Comparison of ENCODE assay signal across 8 cellular contexts in the genomic region with DNA sequence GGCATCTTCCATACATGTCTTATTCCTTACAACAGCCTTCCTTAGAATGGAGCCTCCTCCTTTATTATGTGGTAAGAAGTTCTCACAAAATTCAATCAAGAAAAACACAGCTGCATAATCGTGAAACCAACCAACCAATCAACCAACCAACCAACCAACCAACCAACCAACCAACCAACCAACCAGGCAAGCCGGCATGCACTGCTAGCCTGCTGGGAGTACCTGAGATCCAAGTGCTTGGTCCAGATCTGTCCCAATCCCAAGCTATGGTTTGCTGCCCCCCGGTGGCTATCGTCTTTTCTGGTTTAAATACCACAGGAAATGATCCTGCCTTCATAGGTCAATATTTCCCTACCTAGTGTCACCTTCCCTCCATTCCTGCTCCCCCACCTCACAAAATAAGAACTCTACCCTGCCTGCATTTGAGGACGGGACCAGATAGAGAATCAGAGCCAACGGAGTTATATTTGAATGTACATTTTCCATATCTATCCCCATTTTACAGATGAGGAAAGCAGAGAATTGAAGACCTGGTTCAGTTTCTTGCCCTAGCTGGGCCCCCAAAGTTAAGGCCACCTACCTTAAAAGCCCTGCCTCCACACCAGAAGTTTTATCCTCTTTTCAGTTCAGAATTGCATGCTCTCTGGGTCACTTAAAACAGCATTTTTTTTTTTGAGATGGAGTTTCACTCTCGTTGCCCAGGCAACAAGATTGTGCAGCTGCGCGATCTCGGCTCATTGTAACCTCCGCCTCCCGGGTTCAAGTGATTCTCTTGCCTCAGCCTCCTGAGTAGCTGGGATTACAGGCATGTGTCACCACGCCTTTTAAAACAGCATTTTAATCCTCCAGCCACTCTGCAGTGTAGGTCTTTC. TPM values are rescaled to one million over a fixed set of nuclear protein-coding genes. Genes with fewer than 3 reads are reported as not detected.
DNase-seq lines count a peak whose midpoint lies in the region; ATAC-seq and TF ChIP-seq lines count a peak whose summit lies in the region.

No MANE protein-coding gene starts in this region.

- H3K27me3 Mint-ChIP-seq in activated CD8-positive, alpha-beta T cell treated with anti-CD3 and anti-CD28 coated beads, Interleukin-2, amount 10 ng/mL, durations not matched to agents 7 days and 5 days (ENCODE audit: low read depth): no peaks in the 10 kb centered on the region

- peaks cover 23% of the 10 kb centered on the region for H3K4me1 Mint-ChIP-seq in activated CD8-positive, alpha-beta T cell treated with anti-CD3 and anti-CD28 coated beads, Interleukin-2, amount 10 ng/mL, durations not matched to agents 7 days and 5 days (ENCODE audit: low read depth)

- H3K9me3 Mint-ChIP-seq in activated CD8-positive, alpha-beta T cell treated with anti-CD3 and anti-CD28 coated beads, Interleukin-2, amount 10 ng/mL, durations not matched to agents 7 days and 5 days (ENCODE audit: insufficient read depth): no peaks in the 10 kb centered on the region

- TF ChIP-seq CTCF in GM13976 (IDR thresholded peaks at IDR 0.05; ENCODE audit: borderline replicate concordance, control extremely low read depth, extremely low read depth, insufficient read depth, missing control alignments) (peak; percentile 55), fibroblast of lung (conservative IDR thresholded peaks at IDR 0.05 in 1 of 2, IDR thresholded peaks at IDR 0.05 in 1 of 2; ENCODE audit: low read depth in 1 of 2, low read length in 2 of 2) (peak; percentile 59 to 65), omental fat pad (IDR thresholded peaks at IDR 0.05) (no peak)

- H3K4me2 ChIP-seq in fibroblast of lung (ENCODE audit: extremely low read depth, insufficient read depth, low read length): no peak overlapping the region

- ATAC-seq in activated CD8-positive, alpha-beta T cell treated with anti-CD3 and anti-CD28 coated beads, Interleukin-2, amount 10 ng/mL, durations not matched to agents 7 days and 5 days: no peak
- ATAC-seq in omental fat pad (ENCODE audit: low FRiP score) (no peak), GM18511 (IDR thresholded peaks at IDR 0.05; ENCODE audit: unreplicated experiment) (no peak), HG03095 (IDR thresholded peaks at IDR 0.05; ENCODE audit: unreplicated experiment) (no peak)

- POLR2A ChIA-PET in activated CD8-positive, alpha-beta T cell treated with anti-CD3 and anti-CD28 coated beads, Interleukin-2, amount 10 ng/mL, durations not matched to agents 7 days and 5 days (lab: Charles Lee): no interaction called here

- H3K27ac Mint-ChIP-seq in activated CD8-positive, alpha-beta T cell treated with anti-CD3 and anti-CD28 coated beads, Interleukin-2, amount 10 ng/mL, durations not matched to agents 7 days and 5 days: peak overlapping the region; percentile 48

- H3K36me3 ChIP-seq in fibroblast of lung (ENCODE audit: control insufficient read depth, insufficient read depth, low read length): no peaks in the 10 kb centered on the region

- no peak overlapping the region for H3K27ac ChIP-seq in fibroblast of lung (ENCODE audit: insufficient read depth, low read length)

- H3K36me3 Mint-ChIP-seq in activated CD8-positive, alpha-beta T cell treated with anti-CD3 and anti-CD28 coated beads, Interleukin-2, amount 10 ng/mL, durations not matched to agents 7 days and 5 days (ENCODE audit: low read depth): no peaks in the 10 kb centered on the region

- CTCF ChIA-PET in activated CD8-positive, alpha-beta T cell treated with anti-CD3 and anti-CD28 coated beads, Interleukin-2, amount 10 ng/mL, durations not matched to agents 7 days and 5 days (lab: Charles Lee): interaction anchor here (0.7 to 2.4 kb wide), 17 partner anchors 8 to 301 kb away, joined by 3 to 10 read pairs (median 4); no protein-coding TSS in a partner anchor

- H4K20me1 ChIP-seq in fibroblast of lung (ENCODE audit: control insufficient read depth, extremely low read depth, insufficient read depth, low read length): no peaks in the 10 kb centered on the region

- H3K27me3 ChIP-seq in fibroblast of lung (ENCODE audit: control insufficient read depth, insufficient read depth, low read length): no peaks in the 10 kb centered on the region

- no peak overlapping the region for H3K4me3 Mint-ChIP-seq in activated CD8-positive, alpha-beta T cell treated with anti-CD3 and anti-CD28 coated beads, Interleukin-2, amount 10 ng/mL, durations not matched to agents 7 days and 5 days

- no peak overlapping the region for H3K9ac ChIP-seq in fibroblast of lung (ENCODE audit: insufficient read depth, low read length)

- no peaks in the 10 kb centered on the region for H3K9me3 ChIP-seq in fibroblast of lung (ENCODE audit: control insufficient read depth, insufficient read depth, low read depth, low read length)

- H2AFZ ChIP-seq in fibroblast of lung (ENCODE audit: low read length): no peak overlapping the region

- DNase-seq in AG08395 (ENCODE audit: low spot score) (peak; percentile 86), GM13976 (ENCODE audit: low spot score) (peak; percentile 80), NCI-H446 (lab: John Stamatoyannopoulos, UW) (peak; percentile 34 to 72), fibroblast of lung (ENCODE audit: low read depth in 2 of 2) (peak; percentile 52 to 72), omental fat pad (ENCODE audit: low spot score) (peak; percentile 89)
- DNase-seq in activated CD8-positive, alpha-beta T cell treated with anti-CD3 and anti-CD28 coated beads, Interleukin-2, amount 10 ng/mL, durations not matched to agents 7 days and 5 days: peak; percentile 73

- H3K79me2 ChIP-seq in fibroblast of lung (ENCODE audit: control insufficient read depth, insufficient read depth, low read length): no peaks in the 10 kb centered on the region

- no peak overlapping the region for H3K4me3 ChIP-seq in fibroblast of lung (replicated peaks in 1 of 4; ENCODE audit: control extremely low read depth in 1 of 4, insufficient read depth in 1 of 4, low read depth in 3 of 4, low read length in 4 of 4)

- in situ Hi-C loops in GM13976 (cut with MboI; ENCODE audit: low sequenced_read_pairs, unreplicated experiment): no loop called here

- H3K4me1 ChIP-seq in fibroblast of lung (ENCODE audit: control insufficient read depth, extremely low read depth, insufficient read depth, low read length): peaks cover 2% of the 10 kb centered on the region

RNA-seq across cellular contexts. Expression of gene RAB44, which starts 27.1 kb away (rescaled TPM):
- total RNA-seq in activated CD8-positive, alpha-beta T cell treated with anti-CD3 and anti-CD28 coated beads, Interleukin-2, amount 10 ng/mL, durations not matched to agents 7 days and 5 days: not detected
- total RNA-seq in fibroblast of lung (under 0.01 TPM in 2 replicates), omental fat pad (1 to 10 TPM in 1 of 4 donors, under 1 TPM in 3; 0.19 to 2.4 (median 0.43) TPM)
- polyA plus RNA-seq in fibroblast of lung: 0.03 TPM in 1 of 2 replicates, not detected in the other
- polyA plus RNA-seq in fibroblast of lung (2012): not detected in 2 replicates
- polyA minus RNA-seq in fibroblast of lung (ENCODE audit: low replicate concordance): not detected in 2 replicates

RNA-seq across cellular contexts. Expression of gene CDKN1A, which starts 46.2 kb away (rescaled TPM):
- total RNA-seq in activated CD8-positive, alpha-beta T cell treated with anti-CD3 and anti-CD28 coated beads, Interleukin-2, amount 10 ng/mL, durations not matched to agents 7 days and 5 days: 10 to 100 TPM; 43.4 to 44.2 TPM
- 470 and 900 TPM in 2 replicates for total RNA-seq in fibroblast of lung
- 166 and 238 TPM in 2 replicates for polyA plus RNA-seq in fibroblast of lung
- 192 and 275 TPM in 2 replicates for polyA plus RNA-seq in fibroblast of lung (2012)
- polyA minus RNA-seq in fibroblast of lung (ENCODE audit: low replicate concordance): 286 and 448 TPM in 2 replicates
- total RNA-seq in omental fat pad: 100 to 1,000 TPM; 126 to 611 (median 261) TPM

Comparison
In these comparisons a context has a peak if more than half of its experiments do, and no peak if none do; other contexts are left out.
1. CTCF ChIP-seq: peak in GM13976 (single experiment) and fibroblast of lung (2 of 2); none in omental fat pad (0 of 3).
2. Peak in every context shown above with its lines, with median percentiles within 50 percentile points of each other: DNase-seq.